ENCODE assay signal across 8 cellular contexts in genomic region chr13:49247722-49248432, GRCh38. TPM values are rescaled to one million over a fixed set of nuclear protein-coding genes. Genes with fewer than 3 reads are reported as not detected.
DNase-seq lines count a peak whose midpoint lies in the region; ATAC-seq and TF ChIP-seq lines count a peak whose summit lies in the region.

Gene CDADC1, plus strand, starts transcription at chr13:49247925. Its CDS starts 113 bp downstream, at chr13:49248038.

- H3K4me1 Mint-ChIP-seq in CD4-positive, alpha-beta T cell (ENCODE audit: low read depth), result peaks cover 48% of the 10 kb centered on the region

- ATAC-seq in CD4-positive, alpha-beta T cell (ENCODE audit: poor library complexity), result peak; percentile 65
- ATAC-seq in GM19438 (IDR thresholded peaks at IDR 0.05; ENCODE audit: low read depth, unreplicated experiment), result peak; percentile 96

- H3K27me3 Mint-ChIP-seq in CD4-positive, alpha-beta T cell, result peaks cover 7% of the 10 kb centered on the region

- no peak for TF ChIP-seq CTCF in CD4-positive, alpha-beta T cell (IDR thresholded peaks at IDR 0.05)

- DNase-seq in CD4-positive, alpha-beta T cell, result peak; percentile 61 to 83 (median 74)
- DNase-seq in HK-2 (ENCODE audit: unreplicated experiment) (peak; percentile 81), lung microvascular endothelial cell (ENCODE audit: low read depth in 2 of 2) (peak; percentile 96)
- DNase-seq in NK-92 treated with Interleukin-12 subunit alpha and Interleukin-12 subunit beta, amount 100 ng/mL, for 24 hours (lab: John Stamatoyannopoulos, UW), result peak; percentile 95
- DNase-seq in activated CD8-positive, alpha-beta memory T cell treated with anti-CD3 and anti-CD28 coated beads for 24 hours, result peak; percentile 97
- peak; percentile 71 for DNase-seq in effector CD8-positive, alpha-beta T cell (lab: John Stamatoyannopoulos, UW)
- peak; percentile 85 to 97 (median 91) for DNase-seq in stimulated activated CD4-positive, alpha-beta T cell treated with anti-CD3 and anti-CD28 coated beads, TNF-alpha, amount 100 ng/mL, for 48 hours (ENCODE audit: low read depth in 3 of 3)

- POLR2A ChIA-PET in CD4-positive, alpha-beta T cell (lab: Charles Lee), result interaction anchor here (0.8 to 2.9 kb wide), 9 partner anchors 10 to 1210 kb away, joined by 3 to 26 read pairs (median 4); partner anchors contain the start of genes CAB39L, FNDC3A, NUDT15 and RCBTB2

- no peaks in the 10 kb centered on the region for H3K27me3 ChIP-seq in CD4-positive, alpha-beta T cell (ENCODE audit: control insufficient read depth, insufficient read depth, low read length)

- H3K27ac Mint-ChIP-seq in CD4-positive, alpha-beta T cell, result peak within 1 kb of the TSS; percentile 95

- peaks cover 26% of the 10 kb centered on the region for H3K36me3 Mint-ChIP-seq in CD4-positive, alpha-beta T cell (ENCODE audit: low read depth)

- CTCF ChIA-PET in CD4-positive, alpha-beta T cell (lab: Charles Lee), result interaction anchor here (0.7 to 2.3 kb wide), 7 partner anchors 8 to 1210 kb away, joined by 3 to 6 read pairs (median 4); partner anchors contain the start of gene NUDT15

- H3K9me3 ChIP-seq in CD4-positive, alpha-beta T cell (ENCODE audit: control insufficient read depth, low read length), result no peaks in the 10 kb centered on the region

- H3K4me3 Mint-ChIP-seq in CD4-positive, alpha-beta T cell, result peak within 1 kb of the TSS; percentile 93

- intact Hi-C loops in CD4-positive, alpha-beta T cell (cut with DNase I, micrococcal nuclease), result no loop called here

- peak within 1 kb of the TSS; percentile 36 for H3K27ac ChIP-seq in CD4-positive, alpha-beta T cell (ENCODE audit: low read depth, low read length)

- H3K9me3 Mint-ChIP-seq in CD4-positive, alpha-beta T cell, result no peaks in the 10 kb centered on the region

RNA-seq across cellular contexts. Expression of gene CDADC1, which starts in this region (rescaled TPM):
- 10 to 100 TPM in 1 of 2 experiments, 1 to 10 TPM in 1; 9.1 to 11.3 TPM for total RNA-seq in CD4-positive, alpha-beta T cell
- total RNA-seq in lung microvascular endothelial cell, result 1.1 and 2.2 TPM in 2 replicates

Comparison
In these comparisons a context has a peak if more than half of its experiments do, and no peak if none do; other contexts are left out.
1. Peak in every context shown above with its lines: DNase-seq, ATAC-seq and H3K27ac ChIP-seq.